In genomic region chr7:120615703-120616102, GRCh38 we compare ENCODE assay signal across 1 cellular context.
TF ChIP-seq lines count a peak whose summit lies in the region.

No MANE protein-coding gene starts in this region.

TF ChIP-seq in GM12878, 131 proteins besides CTCF, POLR2A, EP300 and RAD21 (continued from another document):
- TF ChIP-seq BCLAF1 (IDR thresholded peaks at IDR 0.05): no peak
- no peak for TF ChIP-seq SMARCA5 (IDR thresholded peaks at IDR 0.05)
- TF ChIP-seq, protein P1, sequence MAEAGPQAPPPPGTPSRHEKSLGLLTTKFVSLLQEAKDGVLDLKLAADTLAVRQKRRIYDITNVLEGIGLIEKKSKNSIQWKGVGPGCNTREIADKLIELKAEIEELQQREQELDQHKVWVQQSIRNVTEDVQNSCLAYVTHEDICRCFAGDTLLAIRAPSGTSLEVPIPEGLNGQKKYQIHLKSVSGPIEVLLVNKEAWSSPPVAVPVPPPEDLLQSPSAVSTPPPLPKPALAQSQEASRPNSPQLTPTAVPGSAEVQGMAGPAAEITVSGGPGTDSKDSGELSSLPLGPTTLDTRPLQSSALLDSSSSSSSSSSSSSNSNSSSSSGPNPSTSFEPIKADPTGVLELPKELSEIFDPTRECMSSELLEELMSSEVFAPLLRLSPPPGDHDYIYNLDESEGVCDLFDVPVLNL (IDR thresholded peaks at IDR 0.05; ENCODE audit: low read depth, low read length): no peak
- no peak for TF ChIP-seq USF1 (IDR thresholded peaks at IDR 0.05; ENCODE audit: borderline replicate concordance, extremely low read length, insufficient read depth, low read depth, low read length)
- TF ChIP-seq ZNF24 (IDR thresholded peaks at IDR 0.05): no peak
- no peak for TF ChIP-seq POU2F2 (IDR thresholded peaks at IDR 0.05; ENCODE audit: borderline replicate concordance, low read depth, low read length)
- TF ChIP-seq SRF (IDR thresholded peaks at IDR 0.05; ENCODE audit: low read depth in 2 of 2, low read length in 2 of 2): no peak
- peak; percentile 46; the same call in 1 of the 2 replicates for TF ChIP-seq NR2F1 (conservative IDR thresholded peaks at IDR 0.05)
- TF ChIP-seq BMI1 (IDR thresholded peaks at IDR 0.05; ENCODE audit: borderline replicate concordance): 0 out of 2 replicates have a peak, but pooled peaks have one; percentile 12
- TF ChIP-seq EZH2 (IDR thresholded peaks at IDR 0.05; ENCODE audit: borderline replicate concordance, control insufficient read depth, low read depth, low read length): no peak
- TF ChIP-seq PAX5 (IDR thresholded peaks at IDR 0.05; ENCODE audit: borderline replicate concordance, low read depth, low read length): no peak
- TF ChIP-seq, protein P2, sequence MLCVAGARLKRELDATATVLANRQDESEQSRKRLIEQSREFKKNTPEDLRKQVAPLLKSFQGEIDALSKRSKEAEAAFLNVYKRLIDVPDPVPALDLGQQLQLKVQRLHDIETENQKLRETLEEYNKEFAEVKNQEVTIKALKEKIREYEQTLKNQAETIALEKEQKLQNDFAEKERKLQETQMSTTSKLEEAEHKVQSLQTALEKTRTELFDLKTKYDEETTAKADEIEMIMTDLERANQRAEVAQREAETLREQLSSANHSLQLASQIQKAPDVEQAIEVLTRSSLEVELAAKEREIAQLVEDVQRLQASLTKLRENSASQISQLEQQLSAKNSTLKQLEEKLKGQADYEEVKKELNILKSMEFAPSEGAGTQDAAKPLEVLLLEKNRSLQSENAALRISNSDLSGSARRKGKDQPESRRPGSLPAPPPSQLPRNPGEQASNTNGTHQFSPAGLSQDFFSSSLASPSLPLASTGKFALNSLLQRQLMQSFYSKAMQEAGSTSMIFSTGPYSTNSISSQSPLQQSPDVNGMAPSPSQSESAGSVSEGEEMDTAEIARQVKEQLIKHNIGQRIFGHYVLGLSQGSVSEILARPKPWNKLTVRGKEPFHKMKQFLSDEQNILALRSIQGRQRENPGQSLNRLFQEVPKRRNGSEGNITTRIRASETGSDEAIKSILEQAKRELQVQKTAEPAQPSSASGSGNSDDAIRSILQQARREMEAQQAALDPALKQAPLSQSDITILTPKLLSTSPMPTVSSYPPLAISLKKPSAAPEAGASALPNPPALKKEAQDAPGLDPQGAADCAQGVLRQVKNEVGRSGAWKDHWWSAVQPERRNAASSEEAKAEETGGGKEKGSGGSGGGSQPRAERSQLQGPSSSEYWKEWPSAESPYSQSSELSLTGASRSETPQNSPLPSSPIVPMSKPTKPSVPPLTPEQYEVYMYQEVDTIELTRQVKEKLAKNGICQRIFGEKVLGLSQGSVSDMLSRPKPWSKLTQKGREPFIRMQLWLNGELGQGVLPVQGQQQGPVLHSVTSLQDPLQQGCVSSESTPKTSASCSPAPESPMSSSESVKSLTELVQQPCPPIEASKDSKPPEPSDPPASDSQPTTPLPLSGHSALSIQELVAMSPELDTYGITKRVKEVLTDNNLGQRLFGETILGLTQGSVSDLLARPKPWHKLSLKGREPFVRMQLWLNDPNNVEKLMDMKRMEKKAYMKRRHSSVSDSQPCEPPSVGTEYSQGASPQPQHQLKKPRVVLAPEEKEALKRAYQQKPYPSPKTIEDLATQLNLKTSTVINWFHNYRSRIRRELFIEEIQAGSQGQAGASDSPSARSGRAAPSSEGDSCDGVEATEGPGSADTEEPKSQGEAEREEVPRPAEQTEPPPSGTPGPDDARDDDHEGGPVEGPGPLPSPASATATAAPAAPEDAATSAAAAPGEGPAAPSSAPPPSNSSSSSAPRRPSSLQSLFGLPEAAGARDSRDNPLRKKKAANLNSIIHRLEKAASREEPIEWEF (IDR thresholded peaks at IDR 0.05; ENCODE audit: insufficient replicate concordance, low read depth, low read length): no peak
- no peak for TF ChIP-seq FOS (IDR thresholded peaks at IDR 0.05; ENCODE audit: borderline replicate concordance, extremely low read depth, insufficient read length)
- peak; percentile 77 for TF ChIP-seq NFIC (IDR thresholded peaks at IDR 0.05; ENCODE audit: low read depth, low read length)
- no peak for TF ChIP-seq HDAC6 (IDR thresholded peaks at IDR 0.05; ENCODE audit: unreplicated experiment)
- no peak for TF ChIP-seq SUZ12 (IDR thresholded peaks at IDR 0.05; ENCODE audit: unreplicated experiment)
- TF ChIP-seq ZSCAN29 (IDR thresholded peaks at IDR 0.05): peak; percentile 76; the same call in 1 of the 2 replicates
- no peak for TF ChIP-seq TCF3 (IDR thresholded peaks at IDR 0.05; ENCODE audit: borderline replicate concordance, insufficient read depth, low read depth, low read length)
- TF ChIP-seq DPF2 (IDR thresholded peaks at IDR 0.05): peak; percentile 56; the same call in 1 of the 2 replicates
- TF ChIP-seq FOXK2 (IDR thresholded peaks at IDR 0.05): no peak
